ENCODE assay signal across 8 cellular contexts in genomic region chr1:23367791-23368561, GRCh38. TPM values are rescaled to one million over a fixed set of nuclear protein-coding genes. Genes with fewer than 3 reads are reported as not detected.
A peak's percentile ranks its signal among the peaks of the same experiment; 100 is the strongest.
DNase-seq lines count a peak whose midpoint lies in the region; ATAC-seq and TF ChIP-seq lines count a peak whose summit lies in the region.

No MANE protein-coding gene starts in this region.

- H3K4me3 ChIP-seq in Jurkat, Clone E6-1 (ENCODE audit: low read length), result peak overlapping the region; percentile 71
- H3K4me3 ChIP-seq in PC-3 (ENCODE audit: low read length), result peak overlapping the region; percentile 93
- peak overlapping the region; percentile 83 to 96 for H3K4me3 ChIP-seq in mucosa of rectum (ENCODE audit: low read length in 2 of 2)

- peak overlapping the region; percentile 93 for H3K4me3 Mint-ChIP-seq in activated T-cell treated with anti-CD3 and anti-CD28 coated beads, Interleukin-2, amount 50 U/mL, for 24 hours

- peaks cover 35% of the 10 kb centered on the region for H3K4me1 Mint-ChIP-seq in activated T-cell treated with anti-CD3 and anti-CD28 coated beads, Interleukin-2, amount 50 U/mL, for 24 hours (ENCODE audit: low read depth)

- H3F3A ChIP-seq in PC-3 (ENCODE audit: low read length, unreplicated experiment), result no peaks in the 10 kb centered on the region

- H3K27me3 ChIP-seq in PC-3 (ENCODE audit: low read length), result no peaks in the 10 kb centered on the region
- H3K27me3 ChIP-seq in mucosa of rectum (ENCODE audit: control insufficient read depth in 2 of 2, insufficient read depth in 2 of 2, low read length in 2 of 2), result no peaks in the 10 kb centered on the region

- H3K27ac Mint-ChIP-seq in activated T-cell treated with anti-CD3 and anti-CD28 coated beads, Interleukin-2, amount 50 U/mL, for 24 hours, result peak overlapping the region; percentile 99

- BruUV-seq in PC-3 (replicated peaks; lab: Mats Ljungman, UMichigan), result TSS peak; percentile 51

- peaks cover 16% of the 10 kb centered on the region for H3K9me3 ChIP-seq in PC-3 (ENCODE audit: low read length)
- H3K9me3 ChIP-seq in mucosa of rectum (ENCODE audit: control insufficient read depth in 2 of 2, low read length in 2 of 2), result peaks cover 5 to 9% of the 10 kb centered on the region in 2 donors

- peaks cover 7% of the 10 kb centered on the region for H3K9me3 Mint-ChIP-seq in activated T-cell treated with anti-CD3 and anti-CD28 coated beads, Interleukin-2, amount 50 U/mL, for 24 hours

- peak overlapping the region; percentile 100 for H2AFZ ChIP-seq in PC-3 (ENCODE audit: low read length)

- no peaks in the 10 kb centered on the region for H3K9me2 ChIP-seq in PC-3 (replicated peaks; ENCODE audit: low read length)

- H3K4me1 ChIP-seq in PC-3 (ENCODE audit: insufficient read depth, low read length) (peaks cover 26% of the 10 kb centered on the region), mucosa of rectum (ENCODE audit: control insufficient read depth in 2 of 2, insufficient read depth in 2 of 2, low read length in 2 of 2) (peaks cover 26 to 33% of the 10 kb centered on the region in 2 donors)

- TF ChIP-seq CTCF in PC-3 (conservative IDR thresholded peaks at IDR 0.05; ENCODE audit: low read depth, low read length), result no peak

- H3K79me2 ChIP-seq in PC-3 (ENCODE audit: low read length), result peaks cover 54% of the 10 kb centered on the region

- peak; percentile 49 for TF ChIP-seq POLR2A in erythroblast (IDR thresholded peaks at IDR 0.05; ENCODE audit: low read length)

- POLR2A ChIA-PET in PC-3 (lab: Charles Lee; ENCODE audit: unreplicated experiment), result interaction anchor here (0.6 to 1.4 kb wide), 4 partner anchors 10 to 231 kb away, joined by 3 to 59 read pairs (median 3); partner anchors contain the start of gene HNRNPR

- H3K27me3 Mint-ChIP-seq in activated T-cell treated with anti-CD3 and anti-CD28 coated beads, Interleukin-2, amount 50 U/mL, for 24 hours, result no peaks in the 10 kb centered on the region

- intact Hi-C loops in PC-3 (cut with micrococcal nuclease), result loop anchor here (1.0 kb wide), 2 partner anchors 24 to 36 kb away; partner anchors contain the start of gene HNRNPR

- H4K20me1 ChIP-seq in PC-3 (ENCODE audit: low read length), result no peaks in the 10 kb centered on the region

- CTCF ChIA-PET in PC-3 (lab: Charles Lee), result interaction anchor here (3.4 kb wide), 1 partner anchor 36 kb away, joined by 13 read pairs; no protein-coding TSS in a partner anchor

- H3K27ac ChIP-seq in PC-3 (ENCODE audit: low read length) (peak overlapping the region; percentile 74), mucosa of rectum (ENCODE audit: low read depth in 2 of 2, low read length in 2 of 2) (peak overlapping the region; percentile 95 to 98)

- H3K4me2 ChIP-seq in PC-3 (ENCODE audit: low read length), result peak overlapping the region; percentile 100

- H3K9ac ChIP-seq in PC-3 (ENCODE audit: low read length) (peak overlapping the region; percentile 94), mucosa of rectum (ENCODE audit: low read depth in 1 of 2, low read length in 2 of 2) (peak overlapping the region; percentile 94 to 100)

- H3K36me3 ChIP-seq in PC-3 (ENCODE audit: low read depth, low read length) (peaks cover 28% of the 10 kb centered on the region), mucosa of rectum (ENCODE audit: control insufficient read depth in 2 of 2, insufficient read depth in 2 of 2, low read length in 2 of 2) (peaks cover 17% of the 10 kb centered on the region in 2 donors)

- peak; percentile 99 for DNase-seq in DMS53 (lab: John Stamatoyannopoulos, UW)
- peak; percentile 99 for DNase-seq in Jurkat, Clone E6-1 (ENCODE audit: low read depth, low spot score)
- DNase-seq in PC-3, result peak; percentile 98
- peak; percentile 95 for DNase-seq in activated T-cell treated with anti-CD3 and anti-CD28 coated beads, Interleukin-2, amount 50 U/mL, for 24 hours
- DNase-seq in erythroblast (lab: John Stamatoyannopoulos, UW), result peak; percentile 99
- DNase-seq in stimulated activated CD8-positive, alpha-beta memory T cell treated with anti-CD3 and anti-CD28 coated beads, Interleukin-4, amount 100 ng/mL, for 4 hours (ENCODE audit: low read depth in 2 of 2, low spot score in 1 of 2), result peak; percentile 91 to 98

- H3K36me3 Mint-ChIP-seq in activated T-cell treated with anti-CD3 and anti-CD28 coated beads, Interleukin-2, amount 50 U/mL, for 24 hours (ENCODE audit: low read depth), result peaks cover 55% of the 10 kb centered on the region

- peak; percentile 88 for ATAC-seq in GM21717 (IDR thresholded peaks at IDR 0.05; ENCODE audit: unreplicated experiment)
- peak; percentile 88 for ATAC-seq in PC-3

RNA-seq across cellular contexts. Expression of gene ZNF436, which starts 1.7 kb away (rescaled TPM):
- 6.7 TPM for polyA plus RNA-seq in Jurkat, Clone E6-1 (2012; ENCODE audit: insufficient read depth, insufficient read length)
- total RNA-seq in PC-3 (2014; rRNA removed), result 7.8 and 10.5 TPM in 2 replicates

RNA-seq across cellular contexts. Expression of gene HNRNPR, which starts 23.9 kb away (rescaled TPM):
- polyA plus RNA-seq in Jurkat, Clone E6-1 (2012; ENCODE audit: insufficient read depth, insufficient read length), result 299 TPM
- total RNA-seq in PC-3 (2014; rRNA removed), result 141 and 193 TPM in 2 replicates

RNA-seq across cellular contexts. Expression of gene TCEA3, which starts 56.6 kb away (rescaled TPM):
- polyA plus RNA-seq in Jurkat, Clone E6-1 (2012; ENCODE audit: insufficient read depth, insufficient read length), result not detected
- 18.7 and 23.6 TPM in 2 replicates for total RNA-seq in PC-3 (2014; rRNA removed)

Comparison
In these comparisons a context has a peak if more than half of its experiments do, and no peak if none do; other contexts are left out.
1. Peak in every context shown above with its lines: DNase-seq, ATAC-seq, H3K4me3 ChIP-seq and H3K27ac ChIP-seq.